15 cellular contexts compared by ENCODE assay signal in the genomic region with DNA sequence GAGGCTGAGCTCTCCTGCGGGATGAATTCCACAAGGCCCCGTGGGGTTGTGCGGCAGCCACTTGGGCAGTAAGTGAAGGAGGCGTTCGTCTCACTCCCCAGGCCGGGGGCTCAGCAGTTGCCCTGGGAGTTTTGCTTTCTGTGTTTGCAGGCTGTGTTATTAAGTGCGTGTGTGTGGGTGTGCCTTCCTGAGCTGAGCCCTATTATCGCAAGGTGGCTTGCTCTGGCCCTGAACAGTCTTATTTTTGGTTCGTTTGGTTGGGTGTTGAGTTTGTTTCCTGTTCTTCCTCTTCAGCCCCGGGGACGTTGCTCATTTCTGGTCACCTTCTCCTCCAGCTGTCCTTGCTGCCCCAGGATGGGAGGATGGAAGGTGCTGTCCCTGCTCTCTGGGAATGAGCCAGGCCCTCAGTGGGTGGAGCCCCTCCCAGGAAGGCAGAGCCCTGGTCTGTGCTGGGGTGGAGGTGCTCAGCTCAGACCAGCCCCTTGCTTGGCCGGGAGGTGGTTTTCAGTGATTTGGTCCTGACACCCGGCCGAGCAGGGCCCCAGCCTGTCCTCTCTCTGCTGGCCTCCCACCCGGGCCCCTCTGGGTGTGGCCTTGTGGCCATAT. TPM values are rescaled to one million over a fixed set of nuclear protein-coding genes. Genes with fewer than 3 reads are reported as not detected.
DNase-seq lines count a peak whose midpoint lies in the region; FAIRE-seq and TF ChIP-seq lines count a peak whose summit lies in the region.
"Had no signal": no experiment of that assay in that cellular context is flagged by ENCODE, and none has a peak within 500 bp of the region (broad histone marks: within the 10 kb centered on the region; RNA-seq: fewer than 3 reads in every experiment).

No MANE protein-coding gene starts in this region.

- dilution Hi-C loops in mammary epithelial cell (cut with HindIII; ENCODE audit: low sequenced_read_pairs) = loop anchor here (5.0 kb wide), 1 partner anchor 41 kb away; no protein-coding TSS in a partner anchor

- no peaks in the 10 kb centered on the region for H4K20me1 ChIP-seq in mammary epithelial cell (ENCODE audit: insufficient read depth, low read length)

- H3K4me3 ChIP-seq in breast epithelium (no peak overlapping the region), mammary epithelial cell (replicated peaks in 1 of 3; ENCODE audit: insufficient read depth in 1 of 3, low read depth in 2 of 3, low read length in 3 of 3) (no peak overlapping the region), esophagus (ENCODE audit: low read depth in 1 of 2, low read length in 2 of 2) (no peak overlapping the region), mucosa of stomach (ENCODE audit: low read length) (peak overlapping the region; percentile 4)
- H3K4me3 ChIP-seq: coronary artery, SK-N-MC had no signal

- TF ChIP-seq POLR2A in breast epithelium (IDR thresholded peaks at IDR 0.05) = no peak

- H3K4me2 ChIP-seq in mammary epithelial cell (ENCODE audit: insufficient read depth, low read depth, low read length) = no peak overlapping the region

- H3K27ac ChIP-seq in breast epithelium (peak overlapping the region; percentile 48 to 64), mammary epithelial cell (ENCODE audit: insufficient read depth, low read depth, low read length) (no peak overlapping the region), esophagus (ENCODE audit: low read depth in 2 of 2, low read length in 1 of 2) (peak overlapping the region; percentile 97)
- H3K27ac ChIP-seq: coronary artery, SK-N-MC had no signal

- H2AFZ ChIP-seq in mammary epithelial cell (ENCODE audit: low read depth, low read length) = no peak overlapping the region

- BruUV-seq in mammary epithelial cell (replicated peaks; lab: Mats Ljungman, UMichigan) = no TSS peak

- CTCF ChIA-PET in mammary epithelial cell (lab: Charles Lee; ENCODE audit: low non-redundant PET) = no interaction called here

- H3K27me3 ChIP-seq in breast epithelium (no peaks in the 10 kb centered on the region), mammary epithelial cell (ENCODE audit: insufficient read depth, low read length) (no peaks in the 10 kb centered on the region), esophagus (ENCODE audit: control insufficient read depth in 1 of 2, insufficient read depth in 2 of 2, low read length in 2 of 2) (no peaks in the 10 kb centered on the region), mucosa of stomach (ENCODE audit: control insufficient read depth, insufficient read depth, low read length) (no peaks in the 10 kb centered on the region)

- H3K79me2 ChIP-seq in mammary epithelial cell (ENCODE audit: insufficient read depth, low read length) = peaks cover 84% of the 10 kb centered on the region

- H3K9ac ChIP-seq in mammary epithelial cell (ENCODE audit: insufficient read depth, low read length) = no peak overlapping the region
- peak overlapping the region; percentile 56 for H3K9ac ChIP-seq in mucosa of stomach (ENCODE audit: low read length)

- H3K36me3 ChIP-seq in breast epithelium (no peaks in the 10 kb centered on the region), mammary epithelial cell (ENCODE audit: insufficient read depth, low read length) (peaks cover 11% of the 10 kb centered on the region), esophagus (ENCODE audit: control insufficient read depth in 2 of 2, insufficient read depth in 2 of 2, low read length in 1 of 2) (peaks cover 2 to 29% of the 10 kb centered on the region in 2 donors), mucosa of stomach (ENCODE audit: control insufficient read depth, insufficient read depth, low read length) (no peaks in the 10 kb centered on the region)

- in situ Hi-C loops in mammary epithelial cell (cut with MboI; ENCODE audit: low sequenced_read_pairs in 2 of 2) = no loop called here

- intact Hi-C loops in breast epithelium (cut with DNase I; ENCODE audit: low total_unique reads) = no loop called here
- intact Hi-C loops in mammary epithelial cell (cut with micrococcal nuclease) = no loop called here

- no peaks in the 10 kb centered on the region for H3K9me3 ChIP-seq in breast epithelium
- no peaks in the 10 kb centered on the region for H3K9me3 ChIP-seq in mammary epithelial cell (replicated peaks; ENCODE audit: insufficient read depth, low read length)
- H3K9me3 ChIP-seq in esophagus (ENCODE audit: control insufficient read depth in 2 of 2, insufficient read depth in 1 of 2, low read depth in 1 of 2, low read length in 1 of 2) = no peaks in the 10 kb centered on the region
- no peaks in the 10 kb centered on the region for H3K9me3 ChIP-seq in mucosa of stomach (ENCODE audit: control insufficient read depth, low read length)
- H3K9me3 ChIP-seq: Caco-2 had no signal

- DNase-seq in breast epithelium (ENCODE audit: low spot score in 2 of 2) = no peak
- DNase-seq in mammary epithelial cell = no peak
- DNase-seq in DMS114 treated with DMSO at 0.1 percent for 48 hours (lab: John Stamatoyannopoulos, UW; ENCODE audit: unreplicated experiment) = no peak
- DNase-seq in midbrain (lab: John Stamatoyannopoulos, UW) = no peak
- DNase-seq in D721Med (ENCODE audit: insufficient read length, low spot score) = no peak
- DNase-seq in NCI-H345 (lab: John Stamatoyannopoulos, UW) = no peak
- DNase-seq: activated CD4-positive, CD25-positive, alpha-beta regulatory T cell treated with anti-CD3 and anti-CD28 coated beads, Interleukin-2, amount 50 U/mL, for 72 hours; Caco-2; islet precursor cell; NCI-H1436 treated with DMSO at 0.1 percent for 48 hours had no signal

- 77% methylated on average over 11 of the region's 15 CpGs for WGBS in mammary epithelial cell (ENCODE audit: low coverage, missing lambda C conversion rate)
- 65 to 69% methylated on average over 15 of the region's 15 CpGs for WGBS in esophagus, 2 donors

- TF ChIP-seq CTCF in breast epithelium (IDR thresholded peaks at IDR 0.05) (no peak), mammary epithelial cell (conservative IDR thresholded peaks at IDR 0.05 in 1 of 2, IDR thresholded peaks at IDR 0.05 in 1 of 2; ENCODE audit: extremely low read depth in 1 of 2, insufficient read depth in 1 of 2, low read depth in 1 of 2, low read length in 2 of 2) (no peak), D721Med (IDR thresholded peaks at IDR 0.05; ENCODE audit: insufficient read depth, missing control alignments) (no peak)

- no peak for FAIRE-seq in D721Med (lab: Jason Lieb, UNC)
- FAIRE-seq: A204.1 had no signal

- H3K4me1 ChIP-seq in breast epithelium (peaks cover 15 to 26% of the 10 kb centered on the region in 2 donors), mammary epithelial cell (ENCODE audit: insufficient read depth, low read length) (peaks cover 44% of the 10 kb centered on the region), esophagus (ENCODE audit: control insufficient read depth in 2 of 2, insufficient read depth in 2 of 2, low read length in 1 of 2) (peaks cover 26 to 51% of the 10 kb centered on the region in 2 donors), mucosa of stomach (ENCODE audit: control insufficient read depth, insufficient read depth, low read length) (peaks cover 64% of the 10 kb centered on the region)

RNA-seq across cellular contexts. Expression of gene BAIAP2, which starts 28.6 kb away (rescaled TPM):
- total RNA-seq in breast epithelium (10 to 100 TPM; 21.0 to 47.0 (median 37.6) TPM), mammary epithelial cell (100 to 1,000 TPM in 1 of 2 donors, 10 to 100 TPM in 1; 30.8 to 114 TPM)
- polyA plus RNA-seq in mammary epithelial cell (40.7 TPM), esophagus (100 to 1,000 TPM in 1 of 2 donors, 10 to 100 TPM in 1; 91.2 to 107 TPM)
- 24.5 TPM for polyA minus RNA-seq in mammary epithelial cell
